In genomic region chr12:9283346-9284095, GRCh38 we compare ENCODE assay signal across 8 cellular contexts.
DNase-seq lines count a peak whose midpoint lies in the region; ATAC-seq and TF ChIP-seq lines count a peak whose summit lies in the region.
"Not testable (repeated sequence)": the region's sequence is repeated elsewhere in the genome, so short reads cannot be mapped to it uniquely, and the experiment has no call there.

No MANE protein-coding gene starts in this region.

- peak; percentile 87 for DNase-seq in NCI-H226
- DNase-seq in WTC11 (ENCODE audit: low spot score), result peak; percentile 91
- peak; percentile 18 for DNase-seq in brain pericyte (ENCODE audit: low read depth, low spot score)
- DNase-seq in sciatic nerve (ENCODE audit: low spot score), result peak; percentile 92
- DNase-seq in uterus, result peak; percentile 78 to 90

- H3K4me3 ChIP-seq in iPS-15b (ENCODE audit: low read depth, low read length), result peak overlapping the region; percentile 75
- peak overlapping the region; percentile 36 to 48 for H3K4me3 ChIP-seq in uterus

- H3K4me1 ChIP-seq in iPS-15b (ENCODE audit: control insufficient read depth, insufficient read depth, low read length); uterus: not testable (repeated sequence)

- TF ChIP-seq CTCF in WTC11 (IDR thresholded peaks at IDR 0.05); uterus (IDR thresholded peaks at IDR 0.05): not testable (repeated sequence)

- CTCF ChIA-PET in WTC11 (lab: Charles Lee), result not testable (repeated sequence)

- H3K27ac Mint-ChIP-seq in WTC11, result peak overlapping the region; percentile 97

- intact Hi-C loops in sciatic nerve (cut with DNase I); uterus (cut with DNase I; ENCODE audit: low total_unique reads): not testable (repeated sequence)

- H3K4me3 Mint-ChIP-seq in WTC11, result peak overlapping the region; percentile 97

- H3K9me3 Mint-ChIP-seq in WTC11, result not testable (repeated sequence)

- POLR2A ChIA-PET in WTC11 (lab: Charles Lee), result not testable (repeated sequence)

- ATAC-seq in GM18499 (IDR thresholded peaks at IDR 0.05; ENCODE audit: insufficient read depth, unreplicated experiment), result peak; percentile 71
- peak; percentile 25 for ATAC-seq in HG03280 (IDR thresholded peaks at IDR 0.05; ENCODE audit: unreplicated experiment)
- peak; percentile 96 for ATAC-seq in WTC11
- ATAC-seq in sciatic nerve, result peak; percentile 70

- H3K27me3 ChIP-seq in iPS-15b (ENCODE audit: control insufficient read depth, insufficient read depth, low read length); uterus: not testable (repeated sequence)

- H3K9me3 ChIP-seq in iPS-15b (ENCODE audit: control insufficient read depth, insufficient read depth, low read length); uterus: not testable (repeated sequence)

- H3K4me1 Mint-ChIP-seq in WTC11, result not testable (repeated sequence)

- peak overlapping the region; percentile 81 for H3K9ac ChIP-seq in iPS-15b (ENCODE audit: low read depth, low read length)

- not testable (repeated sequence) for H3K27me3 Mint-ChIP-seq in WTC11 (ENCODE audit: low read depth)

- H3K36me3 Mint-ChIP-seq in WTC11, result not testable (repeated sequence)

- not testable (repeated sequence) for TF ChIP-seq POLR2A in uterus (IDR thresholded peaks at IDR 0.05)

- H3K36me3 ChIP-seq in iPS-15b (ENCODE audit: control insufficient read depth, insufficient read depth, low read length); uterus: not testable (repeated sequence)

- H3K27ac ChIP-seq in uterus, result peak overlapping the region; percentile 75 to 81

TF ChIP-seq in WTC11, 78 proteins besides CTCF, POLR2A, EP300 and RAD21:
- peak; percentile 32; the same call in 1 of the 2 replicates for TF ChIP-seq SP1 (CRISPR knock-in tag; conservative IDR thresholded peaks at IDR 0.05)
- TF ChIP-seq NFYB (CRISPR knock-in tag; conservative IDR thresholded peaks at IDR 0.05; ENCODE audit: low read depth), result peak; percentile 10; the same call in 1 of the 2 replicates
- TF ChIP-seq TEAD1 (CRISPR knock-in tag; IDR thresholded peaks at IDR 0.05), result 0 out of 2 replicates have a peak, but pooled peaks have one; percentile 29
- peak; percentile 31; the same call in 1 of the 2 replicates for TF ChIP-seq FOXP1 (CRISPR knock-in tag; IDR thresholded peaks at IDR 0.05; ENCODE audit: borderline replicate concordance)
- 0 out of 2 replicates have a peak, but pooled peaks have one; percentile 36 for TF ChIP-seq MYBL2 (CRISPR knock-in tag; IDR thresholded peaks at IDR 0.05)
TF ChIP-seq in WTC11: peak in this region for 5; not testable (repeated sequence) for 73.

Comparison
In these comparisons a context has a peak if more than half of its experiments do, and no peak if none do; other contexts are left out.
1. Peak in every context shown above with its lines: DNase-seq, ATAC-seq, H3K4me3 ChIP-seq and H3K27ac ChIP-seq.
2. ATAC-seq: peak in every context shown above with its lines; median percentile 96 in WTC11; 71 in GM18499; 70 in sciatic nerve; 25 in HG03280.
3. DNase-seq: peak in every context shown above with its lines; median percentile 92 in sciatic nerve; 91 in WTC11; 87 in NCI-H226; 84 in uterus; 18 in brain pericyte.